ENCODE assay signal across 5 cellular contexts in genomic region chr16:74989864-74990263, GRCh38. TPM values are rescaled to one million over a fixed set of nuclear protein-coding genes. Genes with fewer than 3 reads are reported as not detected.
DNase-seq lines count a peak whose midpoint lies in the region; ATAC-seq and TF ChIP-seq lines count a peak whose summit lies in the region.
"Not testable (repeated sequence)": the region's sequence is repeated elsewhere in the genome, so short reads cannot be mapped to it uniquely, and the experiment has no call there.

No MANE protein-coding gene starts in this region.

- not testable (repeated sequence) for H3K36me3 ChIP-seq in Caco-2 (ENCODE audit: control insufficient read depth, insufficient read depth, low read length); liver (ENCODE audit: control insufficient read depth in 4 of 4, insufficient read depth in 3 of 4, low read depth in 1 of 4, low read length in 3 of 4); thyroid gland

- not testable (repeated sequence) for H3K9ac ChIP-seq in liver (ENCODE audit: low read depth in 1 of 2, low read length in 2 of 2)

- CTCF ChIA-PET in Caco-2 (lab: Charles Lee): interaction anchor here (0.7 kb wide), 1 partner anchor 232 kb away, joined by 5 read pairs; no protein-coding TSS in a partner anchor

- not testable (repeated sequence) for ATAC-seq in activated T-helper 17 cell treated with anti-CD3 and anti-CD28 coated beads, Interleukin-2, amount 50 U/mL, for 72 hours (replicated peaks)

- WGBS in liver: 97% methylated on average over 3 of the region's 3 CpGs
- 70 to 73% methylated on average over 3 of the region's 3 CpGs for WGBS in thyroid gland, 2 donors

- TF ChIP-seq RAD21 in liver (IDR thresholded peaks at IDR 0.05): not testable (repeated sequence)

- POLR2A ChIA-PET in Caco-2 (lab: Charles Lee): interaction anchor here (0.7 kb wide), 1 partner anchor 322 kb away, joined by 3 read pairs; no protein-coding TSS in a partner anchor

- not testable (repeated sequence) for TF ChIP-seq POLR2A in thyroid gland (IDR thresholded peaks at IDR 0.05)

- H3K4me1 ChIP-seq in Caco-2: peaks cover 64% of the 10 kb centered on the region
- H3K4me1 ChIP-seq in liver (ENCODE audit: control insufficient read depth in 4 of 4, insufficient read depth in 4 of 4, low read length in 3 of 4): peaks cover 7 to 46% (median 20%) of the 10 kb centered on the region in 4 donors
- H3K4me1 ChIP-seq in thyroid gland: not testable (repeated sequence)

- H3K27me3 Mint-ChIP-seq in Caco-2 (ENCODE audit: insufficient read depth, unreplicated experiment); activated T-helper 17 cell treated with anti-CD3 and anti-CD28 coated beads, Interleukin-2, amount 50 U/mL, for 72 hours; nephron (ENCODE audit: low read depth): not testable (repeated sequence)

- H3K9me3 Mint-ChIP-seq in Caco-2 (ENCODE audit: unreplicated experiment); activated T-helper 17 cell treated with anti-CD3 and anti-CD28 coated beads, Interleukin-2, amount 50 U/mL, for 72 hours; nephron: not testable (repeated sequence)

- peak overlapping the region; percentile 38 to 94 for H3K27ac ChIP-seq in liver (ENCODE audit: low read depth in 1 of 2, low read length in 2 of 2)
- H3K27ac ChIP-seq in thyroid gland: peak overlapping the region; percentile 49 to 80 (median 65)

- H3K27ac Mint-ChIP-seq in Caco-2 (ENCODE audit: unreplicated experiment) (peak overlapping the region; percentile 50), nephron (peak overlapping the region; percentile 48 to 89 (median 62))
- H3K27ac Mint-ChIP-seq in activated T-helper 17 cell treated with anti-CD3 and anti-CD28 coated beads, Interleukin-2, amount 50 U/mL, for 72 hours: peak overlapping the region; percentile 3

- not testable (repeated sequence) for BruUV-seq in Caco-2 (replicated peaks; lab: Mats Ljungman, UMichigan)

- DNase-seq in Caco-2, thyroid gland: not testable (repeated sequence)

- intact Hi-C loops in Caco-2 (cut with micrococcal nuclease; ENCODE audit: unreplicated experiment): loop anchor here (2.0 kb wide), 1 partner anchor 81 kb away; no protein-coding TSS in a partner anchor
- intact Hi-C loops in thyroid gland (cut with DNase I): not testable (repeated sequence)

- peaks cover 35% of the 10 kb centered on the region for H3K4me1 Mint-ChIP-seq in Caco-2 (ENCODE audit: low read depth, unreplicated experiment)
- not testable (repeated sequence) for H3K4me1 Mint-ChIP-seq in activated T-helper 17 cell treated with anti-CD3 and anti-CD28 coated beads, Interleukin-2, amount 50 U/mL, for 72 hours
- peaks cover 16% of the 10 kb centered on the region for H3K4me1 Mint-ChIP-seq in nephron

- H3K4me3 ChIP-seq in Caco-2 (ENCODE audit: low read depth, low read length); liver (ENCODE audit: low read depth in 1 of 3, low read length in 3 of 3); thyroid gland (replicated peaks in 1 of 3): not testable (repeated sequence)

- not testable (repeated sequence) for H3K4me3 Mint-ChIP-seq in Caco-2 (ENCODE audit: unreplicated experiment); activated T-helper 17 cell treated with anti-CD3 and anti-CD28 coated beads, Interleukin-2, amount 50 U/mL, for 72 hours; nephron

- TF ChIP-seq CTCF in Caco-2 (IDR thresholded peaks at IDR 0.05; ENCODE audit: insufficient read depth in 1 of 2, low read depth in 1 of 2, low read length in 1 of 2, severe bottlenecking in 1 of 2, unreplicated experiment in 1 of 2); liver (IDR thresholded peaks at IDR 0.05; ENCODE audit: low read depth, low read length, missing input control); nephron (IDR thresholded peaks at IDR 0.05; ENCODE audit: unreplicated experiment in 3 of 3); thyroid gland (IDR thresholded peaks at IDR 0.05): not testable (repeated sequence)

- H3K27me3 ChIP-seq in Caco-2 (replicated peaks; ENCODE audit: control insufficient read depth, insufficient read depth, low read length); liver (ENCODE audit: control insufficient read depth in 4 of 4, insufficient read depth in 4 of 4, low read length in 3 of 4); thyroid gland: not testable (repeated sequence)

- not testable (repeated sequence) for H3K36me3 Mint-ChIP-seq in Caco-2 (ENCODE audit: insufficient read depth, unreplicated experiment); activated T-helper 17 cell treated with anti-CD3 and anti-CD28 coated beads, Interleukin-2, amount 50 U/mL, for 72 hours (ENCODE audit: low read depth); nephron (ENCODE audit: low read depth)

- not testable (repeated sequence) for H3K9me3 ChIP-seq in Caco-2; liver (ENCODE audit: control insufficient read depth in 4 of 4, low read length in 3 of 4); thyroid gland

RNA-seq across cellular contexts. Expression of gene WDR59, which starts 4.9 kb away (rescaled TPM):
- 148 and 174 TPM in 2 replicates for total RNA-seq in Caco-2 (2022)
- total RNA-seq in activated T-helper 17 cell treated with anti-CD3 and anti-CD28 coated beads, Interleukin-2, amount 50 U/mL, for 72 hours: 100 to 1,000 TPM; 107 to 154 TPM
- 10 to 100 TPM; 17.7 to 29.7 TPM for total RNA-seq in liver
- polyA plus RNA-seq in liver: 10 to 100 TPM; 14.1 to 30.3 TPM
- total RNA-seq in thyroid gland: 10 to 100 TPM; 40.2 to 55.8 (median 46.9) TPM

RNA-seq across cellular contexts. Expression of gene ZNRF1, which starts 9.0 kb away (rescaled TPM):
- 68.6 and 73.8 TPM in 2 replicates for total RNA-seq in Caco-2 (2022)
- total RNA-seq in activated T-helper 17 cell treated with anti-CD3 and anti-CD28 coated beads, Interleukin-2, amount 50 U/mL, for 72 hours: 10 to 100 TPM; 58.2 to 88.4 TPM
- 10 to 100 TPM in 1 of 2 donors, 1 to 10 TPM in 1; 9.7 to 10.9 TPM for total RNA-seq in liver
- polyA plus RNA-seq in liver: 1 to 10 TPM; 7.9 to 8.7 TPM
- 10 to 100 TPM; 47.4 to 94.5 (median 57.4) TPM for total RNA-seq in thyroid gland

Comparison
In these comparisons a context has a peak if more than half of its experiments do, and no peak if none do; other contexts are left out.
1. H3K27ac Mint-ChIP-seq: peak in every context shown above with its lines; median percentile 62 in nephron; 50 in Caco-2; 3 in activated T-helper 17 cell treated with anti-CD3 and anti-CD28 coated beads, Interleukin-2, amount 50 U/mL, for 72 hours.